ENCODE assay signal across 8 cellular contexts in genomic region chr22:31084811-31085492, GRCh38. TPM values are rescaled to one million over a fixed set of nuclear protein-coding genes. Genes with fewer than 3 reads are reported as not detected.
A peak's percentile ranks its signal among the peaks of the same experiment; 100 is the strongest.
DNase-seq lines count a peak whose midpoint lies in the region; ATAC-seq and TF ChIP-seq lines count a peak whose summit lies in the region.

No MANE protein-coding gene starts in this region.

- peak; percentile 87 for TF ChIP-seq CTCF in GM10248 (IDR thresholded peaks at IDR 0.05; ENCODE audit: control extremely low read depth, extremely low read depth, low read depth, missing control alignments)

- H3K4me3 ChIP-seq in mononuclear cell (ENCODE audit: low read length): peak overlapping the region; percentile 85

- POLR2A ChIA-PET in GM10248 (lab: Yijun Ruan, JAX): interaction anchor here (0.6 to 1.9 kb wide), 4 partner anchors 34 to 134 kb away, joined by 3 to 5 read pairs (median 4); partner anchors contain the start of gene RNF185

- no peaks in the 10 kb centered on the region for H3K9me3 ChIP-seq in mononuclear cell (ENCODE audit: low read depth, low read length)

- H3K27me3 ChIP-seq in mononuclear cell (ENCODE audit: insufficient read depth, low read length): no peaks in the 10 kb centered on the region

- peak; percentile 66 for ATAC-seq in HG02571 (IDR thresholded peaks at IDR 0.05; ENCODE audit: unreplicated experiment)

- DNase-seq in GM10248 (ENCODE audit: extremely low spot score) (peak; percentile 94), NCI-H69 (lab: John Stamatoyannopoulos, UW) (peak; percentile 92), epidermal melanocyte (ENCODE audit: insufficient read length, low spot score) (peak; percentile 93), SHP77 (lab: John Stamatoyannopoulos, UW) (no peak)
- peak; percentile 95 for DNase-seq in activated CD8-positive, alpha-beta memory T cell treated with anti-CD3 and anti-CD28 coated beads, Interleukin-2, amount 50 U/mL, for 48 hours
- peak; percentile 82 for DNase-seq in stimulated activated CD8-positive, alpha-beta memory T cell treated with anti-CD3 and anti-CD28 coated beads, Interleukin-4, amount 100 ng/mL, for 24 hours (ENCODE audit: low read depth)

- peaks cover 44% of the 10 kb centered on the region for H3K4me1 ChIP-seq in mononuclear cell (ENCODE audit: insufficient read depth, low read length)

- CTCF ChIA-PET in GM10248 (lab: Yijun Ruan, JAX): interaction anchor here (0.7 to 4.0 kb wide), 36 partner anchors 9 to 522 kb away, joined by 3 to 25 read pairs (median 5); partner anchors contain the start of genes MORC2 and SELENOM

RNA-seq across cellular contexts. Expression of gene SMTN, which starts 3.8 kb away (rescaled TPM):
- total RNA-seq in mononuclear cell: 2.8 TPM

RNA-seq across cellular contexts. Expression of gene SELENOM, which starts 22.4 kb away (rescaled TPM):
- total RNA-seq in mononuclear cell: 14.6 TPM

RNA-seq across cellular contexts. Expression of gene INPP5J, which starts 37.8 kb away (rescaled TPM):
- total RNA-seq in mononuclear cell: not detected

RNA-seq across cellular contexts. Expression of gene PLA2G3, which starts 55.4 kb away (rescaled TPM):
- total RNA-seq in mononuclear cell: not detected

Comparison
In these comparisons a context has a peak if more than half of its experiments do, and no peak if none do; other contexts are left out.
1. DNase-seq: peak in GM10248 (single experiment), NCI-H69 (single experiment), activated CD8-positive, alpha-beta memory T cell treated with anti-CD3 and anti-CD28 coated beads, Interleukin-2, amount 50 U/mL, for 48 hours (single experiment), epidermal melanocyte (single experiment) and stimulated activated CD8-positive, alpha-beta memory T cell treated with anti-CD3 and anti-CD28 coated beads, Interleukin-4, amount 100 ng/mL, for 24 hours (single experiment); none in SHP77 (0 of 2).